1 cellular context compared by ENCODE assay signal in the genomic region with DNA sequence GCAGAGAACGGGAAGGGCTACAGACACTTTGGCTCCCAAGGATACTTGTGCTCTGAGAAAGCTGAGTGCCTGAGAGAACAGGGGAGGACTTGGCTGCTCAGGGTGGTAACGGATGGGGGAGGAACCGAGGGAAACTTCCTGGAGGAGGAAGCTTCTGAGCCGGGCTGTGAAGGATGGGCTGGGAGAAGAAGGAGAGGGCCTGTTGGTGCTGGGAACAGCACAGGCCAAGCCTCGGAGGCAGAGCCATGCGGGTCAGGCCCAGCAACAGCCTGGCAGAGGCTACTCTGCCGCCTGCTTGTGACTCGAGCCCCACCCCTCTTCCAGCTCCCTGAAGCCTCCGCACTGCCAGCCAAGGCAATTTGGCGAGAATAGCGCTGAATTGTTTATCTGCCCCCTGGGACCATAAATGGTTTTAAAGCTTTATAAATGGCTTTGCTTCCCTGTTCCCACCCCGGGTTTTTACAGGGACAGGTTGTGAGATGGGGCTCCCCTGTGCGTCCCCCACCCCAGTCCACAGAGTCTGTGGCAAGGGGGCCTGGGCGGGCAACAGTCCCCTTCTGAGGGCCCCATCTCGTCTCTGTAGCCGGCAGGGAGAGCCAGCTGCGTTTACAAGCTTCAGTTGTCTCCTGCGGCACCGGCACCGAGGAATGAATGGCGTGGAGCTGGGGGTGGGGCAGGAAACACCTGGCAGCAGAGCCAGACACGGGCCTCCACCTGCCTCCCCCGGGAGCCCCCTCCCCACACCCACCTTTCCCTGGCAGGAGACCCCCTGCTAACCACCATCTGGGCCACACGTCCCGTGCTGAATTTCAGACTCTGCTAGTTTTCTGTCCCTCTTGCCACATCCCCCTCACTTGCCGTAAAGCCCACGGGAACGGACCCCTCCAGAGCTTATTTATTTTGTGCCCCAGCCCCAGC.
TF ChIP-seq lines count a peak whose summit lies in the region.

No MANE protein-coding gene starts in this region.

TF ChIP-seq in GM23338, 12 proteins besides CTCF, POLR2A, EP300 and RAD21 (continued from another document):
- no peak for TF ChIP-seq ZNF462 (CRISPR knock-in tag; IDR thresholded peaks at IDR 0.05)
- TF ChIP-seq EZH2 (IDR thresholded peaks at IDR 0.05; ENCODE audit: low read depth, unreplicated experiment): no peak
- TF ChIP-seq, protein P1, sequence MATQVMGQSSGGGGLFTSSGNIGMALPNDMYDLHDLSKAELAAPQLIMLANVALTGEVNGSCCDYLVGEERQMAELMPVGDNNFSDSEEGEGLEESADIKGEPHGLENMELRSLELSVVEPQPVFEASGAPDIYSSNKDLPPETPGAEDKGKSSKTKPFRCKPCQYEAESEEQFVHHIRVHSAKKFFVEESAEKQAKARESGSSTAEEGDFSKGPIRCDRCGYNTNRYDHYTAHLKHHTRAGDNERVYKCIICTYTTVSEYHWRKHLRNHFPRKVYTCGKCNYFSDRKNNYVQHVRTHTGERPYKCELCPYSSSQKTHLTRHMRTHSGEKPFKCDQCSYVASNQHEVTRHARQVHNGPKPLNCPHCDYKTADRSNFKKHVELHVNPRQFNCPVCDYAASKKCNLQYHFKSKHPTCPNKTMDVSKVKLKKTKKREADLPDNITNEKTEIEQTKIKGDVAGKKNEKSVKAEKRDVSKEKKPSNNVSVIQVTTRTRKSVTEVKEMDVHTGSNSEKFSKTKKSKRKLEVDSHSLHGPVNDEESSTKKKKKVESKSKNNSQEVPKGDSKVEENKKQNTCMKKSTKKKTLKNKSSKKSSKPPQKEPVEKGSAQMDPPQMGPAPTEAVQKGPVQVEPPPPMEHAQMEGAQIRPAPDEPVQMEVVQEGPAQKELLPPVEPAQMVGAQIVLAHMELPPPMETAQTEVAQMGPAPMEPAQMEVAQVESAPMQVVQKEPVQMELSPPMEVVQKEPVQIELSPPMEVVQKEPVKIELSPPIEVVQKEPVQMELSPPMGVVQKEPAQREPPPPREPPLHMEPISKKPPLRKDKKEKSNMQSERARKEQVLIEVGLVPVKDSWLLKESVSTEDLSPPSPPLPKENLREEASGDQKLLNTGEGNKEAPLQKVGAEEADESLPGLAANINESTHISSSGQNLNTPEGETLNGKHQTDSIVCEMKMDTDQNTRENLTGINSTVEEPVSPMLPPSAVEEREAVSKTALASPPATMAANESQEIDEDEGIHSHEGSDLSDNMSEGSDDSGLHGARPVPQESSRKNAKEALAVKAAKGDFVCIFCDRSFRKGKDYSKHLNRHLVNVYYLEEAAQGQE (IDR thresholded peaks at IDR 0.05; ENCODE audit: unreplicated experiment): no peak
- no peak for TF ChIP-seq POLR2AphosphoS5 (IDR thresholded peaks at IDR 0.05; ENCODE audit: low read depth)
- TF ChIP-seq STAT1 (IDR thresholded peaks at IDR 0.05; ENCODE audit: unreplicated experiment): no peak
- no peak for TF ChIP-seq CREB1 (CRISPR knock-in tag; IDR thresholded peaks at IDR 0.05; ENCODE audit: low read depth)
